8 cellular contexts compared by ENCODE assay signal in the genomic region with DNA sequence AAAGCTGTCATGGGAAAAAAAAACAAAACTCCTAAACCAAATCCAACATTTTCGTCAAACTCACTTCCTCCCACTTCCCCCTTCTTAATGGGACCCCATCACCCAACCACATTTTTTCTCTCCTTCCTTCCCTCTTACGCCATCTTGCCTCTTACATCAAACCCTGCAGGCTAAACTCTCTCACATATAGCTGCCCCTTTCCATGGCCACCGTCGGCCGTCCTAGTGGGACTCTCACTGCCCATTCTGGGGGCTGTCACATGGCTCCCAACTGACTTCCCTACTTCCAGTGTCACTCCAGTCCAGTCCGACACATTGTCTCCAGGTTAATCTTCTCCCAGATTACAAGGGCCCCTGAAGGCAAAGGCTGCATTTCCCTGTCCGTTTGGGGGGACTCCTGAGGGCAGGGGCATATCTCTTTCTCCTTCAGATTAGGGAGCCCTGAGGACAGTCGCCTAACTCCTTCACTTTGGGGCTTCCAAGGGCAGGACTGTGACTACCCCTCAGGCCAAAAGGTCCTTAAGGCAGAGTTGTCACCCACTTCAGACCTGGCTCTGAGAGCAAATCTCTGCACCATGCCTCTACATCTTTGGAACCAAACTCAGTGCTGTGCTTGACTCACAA. TPM values are rescaled to one million over a fixed set of nuclear protein-coding genes. Genes with fewer than 3 reads are reported as not detected.
DNase-seq lines count a peak whose midpoint lies in the region; ATAC-seq and TF ChIP-seq lines count a peak whose summit lies in the region.

No MANE protein-coding gene starts in this region.

- ATAC-seq in GM18498 (IDR thresholded peaks at IDR 0.05; ENCODE audit: unreplicated experiment): peak; percentile 11

- H3K27me3 ChIP-seq in HUES6 (ENCODE audit: control insufficient read depth, insufficient read depth, low read length): no peaks in the 10 kb centered on the region
- H3K27me3 ChIP-seq in ascending aorta: no peaks in the 10 kb centered on the region
- H3K27me3 ChIP-seq in mononuclear cell (ENCODE audit: insufficient read depth, low read length): no peaks in the 10 kb centered on the region

- DNase-seq in ascending aorta (ENCODE audit: low spot score in 2 of 2) (no peak), 8988T (no peak), NCI-H1417 treated with DMSO at 0.1 percent for 48 hours (lab: John Stamatoyannopoulos, UW) (no peak), activated gamma-delta T cell treated with Interleukin-2 at 50 U/mL for 16 hours (no peak), NCI-H774 (lab: John Stamatoyannopoulos, UW) (no peak)

- H3K27ac ChIP-seq in HUES6 (ENCODE audit: low read depth, low read length): no peak overlapping the region
- peak overlapping the region; percentile 20 to 55 for H3K27ac ChIP-seq in ascending aorta

- intact Hi-C loops in ascending aorta (cut with DNase I): no loop called here

- peaks cover 11% of the 10 kb centered on the region; the same call in 1 of the 2 replicates for H3K4me1 ChIP-seq in HUES6 (ENCODE audit: control insufficient read depth, insufficient read depth, low read length)
- H3K4me1 ChIP-seq in ascending aorta: peaks cover 5 to 8% of the 10 kb centered on the region in 2 donors
- H3K4me1 ChIP-seq in mononuclear cell (ENCODE audit: insufficient read depth, low read length): peaks cover 65% of the 10 kb centered on the region

- H3K4me3 ChIP-seq in HUES6 (ENCODE audit: low read depth, low read length): peak overlapping the region; percentile 94
- peak overlapping the region; percentile 68 to 70 for H3K4me3 ChIP-seq in ascending aorta
- peak overlapping the region; percentile 78 for H3K4me3 ChIP-seq in mononuclear cell (ENCODE audit: low read length)

- TF ChIP-seq CTCF in ascending aorta (IDR thresholded peaks at IDR 0.05): no peak

- H3K36me3 ChIP-seq in HUES6 (ENCODE audit: control insufficient read depth, insufficient read depth, low read length) (no peaks in the 10 kb centered on the region), ascending aorta (no peaks in the 10 kb centered on the region)

- H3K9me3 ChIP-seq in HUES6 (ENCODE audit: control insufficient read depth, insufficient read depth, low read depth, low read length) (no peaks in the 10 kb centered on the region), ascending aorta (no peaks in the 10 kb centered on the region), mononuclear cell (ENCODE audit: low read depth, low read length) (no peaks in the 10 kb centered on the region)

- H3K9ac ChIP-seq in HUES6 (ENCODE audit: low read length): peak overlapping the region; percentile 88

RNA-seq across cellular contexts. Expression of a gene that starts 0.7 kb away (rescaled TPM):
- total RNA-seq in ascending aorta: 14.5 TPM
- total RNA-seq in mononuclear cell: 24.5 TPM

RNA-seq across cellular contexts. Expression of a gene that starts 12.0 kb away (rescaled TPM):
- total RNA-seq in ascending aorta: not detected
- total RNA-seq in mononuclear cell: 428 TPM

RNA-seq across cellular contexts. Expression of a gene that starts 25.9 kb away (rescaled TPM):
- total RNA-seq in ascending aorta (228 TPM), mononuclear cell (59.2 TPM)

RNA-seq across cellular contexts. Expression of a gene that starts 48.2 kb away (rescaled TPM):
- total RNA-seq in ascending aorta (not detected), mononuclear cell (0.10 TPM)

Comparison
In these comparisons a context has a peak if more than half of its experiments do, and no peak if none do; other contexts are left out.
1. RNA of a gene that starts 12.0 kb away (total RNA-seq): 428 TPM in mononuclear cell (single experiment); not detected in ascending aorta (single experiment); every median in the first group is over 100 times any median in the second.
2. Peak in every context shown above with its lines, with median percentiles within 50 percentile points of each other: H3K4me3 ChIP-seq.